In the genomic region with DNA sequence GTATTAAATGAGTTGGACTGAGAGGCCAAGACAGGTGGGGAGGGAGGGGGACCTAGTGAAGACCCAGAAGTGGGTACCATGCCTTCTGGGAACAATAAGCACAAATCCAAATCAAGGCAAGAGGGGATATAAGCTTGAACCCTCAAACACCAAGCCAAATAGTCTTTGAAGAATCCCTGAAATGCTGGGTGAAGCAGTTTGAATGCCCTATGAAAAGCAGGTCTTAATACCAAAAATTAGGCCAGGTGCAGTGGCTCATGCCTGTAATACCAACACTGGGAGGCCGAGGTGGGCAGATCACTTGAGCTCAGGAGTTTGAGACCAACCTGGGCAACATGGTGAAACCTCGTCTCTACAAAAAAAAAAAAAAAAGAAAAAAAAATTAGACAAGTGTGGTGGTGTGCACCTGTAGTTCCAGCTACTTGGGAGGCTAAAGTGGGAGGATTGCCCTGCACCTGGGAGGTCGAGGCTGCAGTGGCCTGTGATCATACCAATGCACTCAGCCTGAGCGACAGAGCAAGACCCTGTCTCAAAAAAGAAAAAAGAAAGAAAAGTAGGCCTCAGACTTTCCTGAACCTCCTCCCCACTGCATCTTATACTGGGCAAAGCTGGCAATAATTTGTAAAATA, we compare ENCODE assay signal across 10 cellular contexts. TPM values are rescaled to one million over a fixed set of nuclear protein-coding genes. Genes with fewer than 3 reads are reported as not detected.
DNase-seq lines count a peak whose midpoint lies in the region; ATAC-seq and TF ChIP-seq lines count a peak whose summit lies in the region.
"Had no signal": no experiment of that assay in that cellular context is flagged by ENCODE, and none has a peak within 500 bp of the region (broad histone marks: within the 10 kb centered on the region; RNA-seq: fewer than 3 reads in every experiment).

No MANE protein-coding gene starts in this region.

- ATAC-seq in gastrocnemius medialis: no peak

- in situ Hi-C loops in gastrocnemius medialis (cut with MboI; ENCODE audit: low sequenced_read_pairs in 4 of 4): loop anchor here in 1 of 4 donors (5.0 kb wide), 1 partner anchor 46 kb away; no protein-coding TSS in a partner anchor

- H3K4me3 Mint-ChIP-seq in CD8-positive, alpha-beta memory T cell: peak overlapping the region; percentile 94 to 99 (median 96)
- no peak overlapping the region for H3K4me3 Mint-ChIP-seq in Caco-2 (ENCODE audit: unreplicated experiment)

- H3K36me3 ChIP-seq in CD8-positive, alpha-beta memory T cell (ENCODE audit: insufficient read depth, low read length): no peaks in the 10 kb centered on the region
- H3K36me3 ChIP-seq in Peyer's patch (no peaks in the 10 kb centered on the region), gastrocnemius medialis (peaks cover 0 to 5% of the 10 kb centered on the region in 2 donors), Caco-2 (ENCODE audit: control insufficient read depth, insufficient read depth, low read length) (peaks cover 6% of the 10 kb centered on the region)

- peaks cover 12 to 38% (median 14%) of the 10 kb centered on the region in 3 donors for H3K36me3 Mint-ChIP-seq in CD8-positive, alpha-beta memory T cell
- H3K36me3 Mint-ChIP-seq in Caco-2 (ENCODE audit: insufficient read depth, unreplicated experiment): peaks cover 44% of the 10 kb centered on the region

- H3K4me1 ChIP-seq in CD8-positive, alpha-beta memory T cell (ENCODE audit: insufficient read depth, low read length): peaks cover 56% of the 10 kb centered on the region
- H3K4me1 ChIP-seq in Peyer's patch (peaks cover 0 to 32% (median 20%) of the 10 kb centered on the region in 4 donors), gastrocnemius medialis (peaks cover 18 to 20% of the 10 kb centered on the region in 2 donors), Caco-2 (no peaks in the 10 kb centered on the region)

- H3K27ac Mint-ChIP-seq in CD8-positive, alpha-beta memory T cell: peak overlapping the region; percentile 91 to 100 (median 98)
- no peak overlapping the region for H3K27ac Mint-ChIP-seq in Caco-2 (ENCODE audit: unreplicated experiment)

- H3K27me3 ChIP-seq in CD8-positive, alpha-beta memory T cell (ENCODE audit: insufficient read depth, low read length, poor library complexity, severe bottlenecking): no peaks in the 10 kb centered on the region
- H3K27me3 ChIP-seq in Peyer's patch: no peaks in the 10 kb centered on the region
- H3K27me3 ChIP-seq in dorsolateral prefrontal cortex: no peaks in the 10 kb centered on the region
- H3K27me3 ChIP-seq in gastrocnemius medialis: no peaks in the 10 kb centered on the region
- H3K27me3 ChIP-seq in Caco-2 (replicated peaks; ENCODE audit: control insufficient read depth, insufficient read depth, low read length): no peaks in the 10 kb centered on the region

- peaks cover 63 to 73% (median 72%) of the 10 kb centered on the region in 3 donors for H3K4me1 Mint-ChIP-seq in CD8-positive, alpha-beta memory T cell
- H3K4me1 Mint-ChIP-seq in Caco-2 (ENCODE audit: low read depth, unreplicated experiment): peaks cover 13% of the 10 kb centered on the region

- H3K9me3 ChIP-seq in CD8-positive, alpha-beta memory T cell (ENCODE audit: low read length): no peaks in the 10 kb centered on the region
- H3K9me3 ChIP-seq in Peyer's patch (no peaks in the 10 kb centered on the region), gastrocnemius medialis (no peaks in the 10 kb centered on the region), Caco-2 (no peaks in the 10 kb centered on the region; the same call in 1 of the 2 replicates)

- POLR2A ChIA-PET in CD8-positive, alpha-beta memory T cell (lab: Charles Lee): interaction anchor here (0.6 to 9.1 kb wide), 4 partner anchors 13 to 176 kb away, joined by 3 to 168 read pairs (median 14); a partner anchor contains a TSS
- POLR2A ChIA-PET in Caco-2 (lab: Charles Lee): interaction anchor here (0.6 to 1.6 kb wide), 2 partner anchors 18 to 100 kb away, joined by 4 read pairs; no protein-coding TSS in a partner anchor

- CTCF ChIA-PET in CD8-positive, alpha-beta memory T cell (lab: Charles Lee): interaction anchor here (1.4 to 11.8 kb wide), 3 partner anchors 17 to 48 kb away, joined by 4 to 105 read pairs (median 4); no protein-coding TSS in a partner anchor
- CTCF ChIA-PET in Caco-2 (lab: Charles Lee): no interaction called here

- no peak overlapping the region for H3K27ac ChIP-seq in CD8-positive, alpha-beta memory T cell (ENCODE audit: low read depth, low read length)
- peak overlapping the region in 1 of 4 donors; percentile 99 for H3K27ac ChIP-seq in Peyer's patch
- H3K27ac ChIP-seq in dorsolateral prefrontal cortex: peak overlapping the region in 55 of 59 donors; percentile 49 to 100 (median 100)
- peak overlapping the region; percentile 98 to 100 (median 98) for H3K27ac ChIP-seq in gastrocnemius medialis

- H3K9me3 Mint-ChIP-seq in CD8-positive, alpha-beta memory T cell: peaks cover 0 to 4% (median 4%) of the 10 kb centered on the region in 5 donors
- H3K9me3 Mint-ChIP-seq in Caco-2 (ENCODE audit: unreplicated experiment): no peaks in the 10 kb centered on the region

- peak overlapping the region; percentile 95 for H3K4me3 ChIP-seq in CD8-positive, alpha-beta memory T cell (ENCODE audit: low read length)
- H3K4me3 ChIP-seq in Peyer's patch (no peak overlapping the region), dorsolateral prefrontal cortex (peak overlapping the region in 19 of 59 donors; percentile 78 to 99 (median 94)), gastrocnemius medialis (no peak overlapping the region), Caco-2 (ENCODE audit: low read depth, low read length) (no peak overlapping the region)

- H3K27me3 Mint-ChIP-seq in CD8-positive, alpha-beta memory T cell: peaks cover 0 to 6% of the 10 kb centered on the region in 2 donors
- H3K27me3 Mint-ChIP-seq in Caco-2 (ENCODE audit: insufficient read depth, unreplicated experiment): no peaks in the 10 kb centered on the region

- intact Hi-C loops in dorsolateral prefrontal cortex (cut with DNase I): no loop called here
- intact Hi-C loops in gastrocnemius medialis (cut with DNase I; ENCODE audit: low total_unique reads): no loop called here
- intact Hi-C loops in Caco-2 (cut with micrococcal nuclease; ENCODE audit: unreplicated experiment): no loop called here

- TF ChIP-seq POLR2A in Peyer's patch (IDR thresholded peaks at IDR 0.05) (no peak), gastrocnemius medialis (IDR thresholded peaks at IDR 0.05) (no peak)

- DNase-seq in CD8-positive, alpha-beta memory T cell: no peak
- DNase-seq in Peyer's patch (peak in 2 of 3 donors; percentile 15 to 39), dorsolateral prefrontal cortex (no peak), gastrocnemius medialis (no peak), HUDEP-2 (lab: John Stamatoyannopoulos, UW; ENCODE audit: unreplicated experiment in 76 of 76) (no peak), NCI-H510A treated with DMSO at 0.1 percent for 48 hours (lab: John Stamatoyannopoulos, UW) (no peak), Caco-2 (no peak), HuH-7 (ENCODE audit: low spot score) (no peak)
- DNase-seq: HCEC 1CT, NCI-H2107 had no signal

- BruUV-seq in Caco-2 (replicated peaks; lab: Mats Ljungman, UMichigan): no TSS peak

- TF ChIP-seq CTCF in Peyer's patch (IDR thresholded peaks at IDR 0.05) (no peak), dorsolateral prefrontal cortex (IDR thresholded peaks at IDR 0.05 in 54 of 56, conservative IDR thresholded peaks at IDR 0.05 in 2 of 56; ENCODE audit: low read depth in 1 of 56, partially characterized antibody in 56 of 56) (no peak), gastrocnemius medialis (IDR thresholded peaks at IDR 0.05 in 4 of 5, conservative IDR thresholded peaks at IDR 0.05 in 1 of 5) (no peak), Caco-2 (IDR thresholded peaks at IDR 0.05; ENCODE audit: insufficient read depth in 1 of 2, low read depth in 1 of 2, low read length in 1 of 2, severe bottlenecking in 1 of 2, unreplicated experiment in 1 of 2) (no peak)

RNA-seq across cellular contexts. Expression of a gene that starts 3.5 kb away (rescaled TPM):
- 100 to 1,000 TPM; 428 to 434 TPM for total RNA-seq in CD8-positive, alpha-beta memory T cell
- polyA plus RNA-seq in CD8-positive, alpha-beta memory T cell: 161 TPM
- total RNA-seq in Peyer's patch: 100 to 1,000 TPM; 129 to 152 (median 134) TPM
- 100 to 1,000 TPM; 118 to 237 (median 174) TPM for total RNA-seq in dorsolateral prefrontal cortex
- total RNA-seq in gastrocnemius medialis: 100 to 1,000 TPM; 178 to 296 (median 262) TPM
- 308 and 319 TPM in 2 replicates for total RNA-seq in Caco-2 (2022)

Comparison
In these comparisons a context has a peak if more than half of its experiments do, and no peak if none do; other contexts are left out.
1. DNase-seq: peak in Peyer's patch (2 of 3); none in CD8-positive, alpha-beta memory T cell (0 of 5), dorsolateral prefrontal cortex (0 of 10), gastrocnemius medialis (0 of 2), HUDEP-2 (0 of 76), NCI-H510A treated with DMSO at 0.1 percent for 48 hours (single experiment), Caco-2 (0 of 2) and HuH-7 (single experiment).